Comparison of ENCODE assay signal across 12 cellular contexts in the genomic region with DNA sequence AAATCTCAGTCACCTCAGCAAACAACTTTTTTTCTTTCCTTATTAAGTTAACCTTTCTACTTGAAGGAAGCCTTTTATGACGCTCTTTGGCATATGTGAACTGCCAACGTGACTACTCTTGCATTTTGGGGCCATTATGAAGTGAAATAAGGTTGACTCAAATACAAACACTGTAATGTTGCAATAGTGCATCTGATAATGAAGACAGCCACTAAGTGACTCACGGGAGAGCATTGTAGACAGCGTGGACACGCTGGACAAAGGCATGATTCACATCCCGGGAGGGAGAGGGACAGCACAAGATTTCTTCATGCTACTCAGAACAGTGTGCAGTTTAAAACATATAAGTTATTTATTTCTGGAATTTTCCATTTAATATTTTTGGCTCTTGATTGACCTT.
A peak's percentile ranks its signal among the peaks of the same experiment; 100 is the strongest.
DNase-seq lines count a peak whose midpoint lies in the region; ATAC-seq and TF ChIP-seq lines count a peak whose summit lies in the region.
"Had no signal": no experiment of that assay in that cellular context is flagged by ENCODE, and none has a peak within 500 bp of the region (broad histone marks: within the 10 kb centered on the region; RNA-seq: fewer than 3 reads in every experiment).

No MANE protein-coding gene starts in this region.

- H3K36me3 ChIP-seq in skeletal muscle satellite cell (ENCODE audit: insufficient read depth, low read length): no peaks in the 10 kb centered on the region
- H3K36me3 ChIP-seq: heart right ventricle, suprapubic skin had no signal

- H3K4me1 ChIP-seq in skeletal muscle satellite cell (ENCODE audit: control insufficient read depth, insufficient read depth, low read length): peaks cover 45% of the 10 kb centered on the region
- H3K4me1 ChIP-seq: suprapubic skin had no signal

- H3K4me3 ChIP-seq in fibroblast of villous mesenchyme (ENCODE audit: low read depth, low read length): no peak overlapping the region
- H3K4me3 ChIP-seq in skeletal muscle satellite cell (ENCODE audit: low read length): no peak overlapping the region
- H3K4me3 ChIP-seq: heart right ventricle, suprapubic skin had no signal

- DNase-seq in HCEC 1CT (peak; percentile 99), SW480 (ENCODE audit: low spot score) (peak; percentile 35), fibroblast of villous mesenchyme (ENCODE audit: low read depth) (peak; percentile 94), left ventricle myocardium superior (no peak)
- DNase-seq: aorta; heart right ventricle; NCI-H446; stimulated activated CD4-positive, alpha-beta T cell treated with anti-CD3 and anti-CD28 coated beads, Interleukin-2, amount 100 ng/mL, for 24 hours had no signal

- intact Hi-C loops in left ventricle myocardium superior (cut with micrococcal nuclease): no loop called here

- H3K9me3 ChIP-seq in skeletal muscle satellite cell (replicated peaks; ENCODE audit: low read length): peaks cover 10% of the 10 kb centered on the region
- H3K9me3 ChIP-seq: heart right ventricle, suprapubic skin had no signal

- H3K4me2 ChIP-seq in skeletal muscle satellite cell (ENCODE audit: low read length): peak overlapping the region; percentile 23

- H3K27me3 ChIP-seq in skeletal muscle satellite cell (ENCODE audit: control insufficient read depth, insufficient read depth, low read length): no peaks in the 10 kb centered on the region

- ATAC-seq in GM21447 (IDR thresholded peaks at IDR 0.05; ENCODE audit: unreplicated experiment) (no peak), HG02884 (IDR thresholded peaks at IDR 0.05; ENCODE audit: unreplicated experiment) (no peak), left ventricle myocardium superior (no peak)
- ATAC-seq: heart right ventricle had no signal

- no peak for TF ChIP-seq CTCF in fibroblast of villous mesenchyme (IDR thresholded peaks at IDR 0.05; ENCODE audit: insufficient read depth, low read depth, low read length)

- peak overlapping the region; percentile 53 for H3K9ac ChIP-seq in skeletal muscle satellite cell (ENCODE audit: low read depth, low read length)
